9 cellular contexts compared by ENCODE assay signal in genomic region chr19:4866595-4867424, GRCh38. TPM values are rescaled to one million over a fixed set of nuclear protein-coding genes. Genes with fewer than 3 reads are reported as not detected.
DNase-seq lines count a peak whose midpoint lies in the region; ATAC-seq, FAIRE-seq and TF ChIP-seq lines count a peak whose summit lies in the region.
"Had no signal": no experiment of that assay in that cellular context is flagged by ENCODE, and none has a peak within 500 bp of the region (broad histone marks: within the 10 kb centered on the region; RNA-seq: fewer than 3 reads in every experiment).

No MANE protein-coding gene starts in this region.

- no peaks in the 10 kb centered on the region; the same call in 1 of the 2 replicates for H3K4me1 ChIP-seq in ES-I3 (ENCODE audit: insufficient read depth, low read length)
- peaks cover 54% of the 10 kb centered on the region for H3K4me1 ChIP-seq in OCI-LY7 (ENCODE audit: insufficient read depth, low read length, poor library complexity, severe bottlenecking)
- peaks cover 0 to 4% (median 0%) of the 10 kb centered on the region in 3 donors for H3K4me1 ChIP-seq in pancreas

- FAIRE-seq in pancreas (lab: Jason Lieb, UNC): no peak
- FAIRE-seq: TTC549 had no signal

- ATAC-seq in pancreas: peak in 3 of 4 donors; percentile 36 to 39 (median 37)

- CTCF ChIA-PET in OCI-LY7 (lab: Charles Lee; ENCODE audit: unreplicated experiment): no interaction called here

- H3K4me2 ChIP-seq in OCI-LY7 (ENCODE audit: low read length): peak overlapping the region; percentile 92

- H3K9me3 ChIP-seq in ES-I3 (ENCODE audit: control insufficient read depth, insufficient read depth, low read length) (no peaks in the 10 kb centered on the region), OCI-LY7 (ENCODE audit: low read length) (no peaks in the 10 kb centered on the region), pancreas (no peaks in the 10 kb centered on the region)

- no peaks in the 10 kb centered on the region for H3K27me3 ChIP-seq in pancreas

- peak; percentile 63 for DNase-seq in OCI-LY7 (ENCODE audit: low spot score)
- peak; percentile 34 for DNase-seq in activated gamma-delta T cell treated with anti-CD3 and anti-CD28 coated beads, Interleukin-2, amount 50 U/mL, for 16 hours (ENCODE audit: low read depth)
- peak; percentile 70 for DNase-seq in germinal center (ENCODE audit: low spot score)
- peak; percentile 41 to 78 (median 70) for DNase-seq in pancreas
- no peak for DNase-seq in NCI-H524 treated with DMSO at 0.1 percent for 48 hours (lab: John Stamatoyannopoulos, UW)
- DNase-seq in middle frontal gyrus (ENCODE audit: extremely low spot score, low spot score): no peak
- DNase-seq in NCI-H1436 treated with DMSO at 0.1 percent for 48 hours (lab: John Stamatoyannopoulos, UW): no peak

- BruUV-seq in OCI-LY7 (replicated peaks; lab: Mats Ljungman, UMichigan): TSS peak; percentile 82

- TF ChIP-seq CTCF in OCI-LY7 (conservative IDR thresholded peaks at IDR 0.05; ENCODE audit: low read length): no peak; the same call in 1 of the 2 replicates
- no peak for TF ChIP-seq CTCF in pancreas (IDR thresholded peaks at IDR 0.05)

- H3K4me3 ChIP-seq in OCI-LY7 (ENCODE audit: low read depth, low read length, poor library complexity, severe bottlenecking) (peak overlapping the region; percentile 78), pancreas (peak overlapping the region; percentile 44 to 87 (median 66))

- no peaks in the 10 kb centered on the region for H3K36me3 ChIP-seq in ES-I3 (ENCODE audit: insufficient read depth, low read length)
- peaks cover 17% of the 10 kb centered on the region for H3K36me3 ChIP-seq in OCI-LY7 (ENCODE audit: insufficient read depth, low read length)
- H3K36me3 ChIP-seq in pancreas: no peaks in the 10 kb centered on the region

- WGBS in pancreas, 2 donors: 3 to 4% methylated on average over 22 of the region's 22 CpGs

- H3K9me2 ChIP-seq in OCI-LY7 (ENCODE audit: insufficient read depth, low read length): no peaks in the 10 kb centered on the region

- no peaks in the 10 kb centered on the region for H4K20me1 ChIP-seq in OCI-LY7 (ENCODE audit: insufficient read depth, low read length)

- peak overlapping the region; percentile 12; the same call in 1 of the 2 replicates for H2AFZ ChIP-seq in OCI-LY7 (ENCODE audit: low read length)

- intact Hi-C loops in OCI-LY7 (cut with micrococcal nuclease; ENCODE audit: unreplicated experiment): loop anchor here (10.0 kb wide), 1 partner anchor 98 kb away; the partner anchor contains the start of gene KDM4B
- intact Hi-C loops in pancreas (cut with DNase I): no loop called here

- peak overlapping the region; percentile 63 for H3K27ac ChIP-seq in OCI-LY7 (ENCODE audit: low read depth, low read length, poor library complexity, severe bottlenecking)
- H3K27ac ChIP-seq in pancreas: peak overlapping the region; percentile 35 to 82 (median 60)

- peak overlapping the region; percentile 97 for H3K9ac ChIP-seq in ES-I3 (ENCODE audit: low read depth, low read length)

- POLR2A ChIA-PET in OCI-LY7 (lab: Charles Lee): interaction anchor here (0.6 to 1.8 kb wide), 4 partner anchors 9 to 734 kb away, joined by 3 read pairs; no protein-coding TSS in a partner anchor

- H3K79me2 ChIP-seq in OCI-LY7 (ENCODE audit: insufficient read depth, low read depth, low read length): peaks cover 42% of the 10 kb centered on the region

RNA-seq across cellular contexts. Expression of gene PLIN3, which starts 0.7 kb away (rescaled TPM):
- total RNA-seq in OCI-LY7 (2014; rRNA removed; shearing (Covaris generic)): 81.3 and 95.7 TPM in 2 replicates
- 115 TPM in 2 replicates for total RNA-seq in OCI-LY7 (2022)
- 10 to 100 TPM in 5 of 6 donors, 1 to 10 TPM in 1; 9.3 to 27.5 (median 13.0) TPM for total RNA-seq in pancreas
- polyA plus RNA-seq in pancreas: 10 to 100 TPM in 1 of 2 donors, 1 to 10 TPM in 1; 9.6 to 34.2 TPM

RNA-seq across cellular contexts. Expression of gene TICAM1, which starts 35.3 kb away (rescaled TPM):
- 4.9 and 6.8 TPM in 2 replicates for total RNA-seq in OCI-LY7 (2014; rRNA removed; shearing (Covaris generic))
- total RNA-seq in OCI-LY7 (2022) (26.7 and 28.9 TPM in 2 replicates), pancreas (10 to 100 TPM in 1 of 6 donors, 1 to 10 TPM in 5; 4.9 to 14.1 (median 6.4) TPM)
- 10 to 100 TPM; 10.7 to 13.9 TPM for polyA plus RNA-seq in pancreas

RNA-seq across cellular contexts. Expression of gene ARRDC5, which starts 35.9 kb away (rescaled TPM):
- not detected in 2 replicates for total RNA-seq in OCI-LY7 (2014; rRNA removed; shearing (Covaris generic))
- total RNA-seq in OCI-LY7 (2022): not detected in 2 replicates
- under 1 TPM in 3 of 6 donors, not detected in 3; 0.12 to 0.15 (median 0.14) TPM for total RNA-seq in pancreas
- under 1 TPM in 1 of 2 donors, not detected in 1; 0.09 TPM for polyA plus RNA-seq in pancreas

RNA-seq across cellular contexts. Expression of gene UHRF1, which starts 42.5 kb away (rescaled TPM):
- total RNA-seq in OCI-LY7 (2014; rRNA removed; shearing (Covaris generic)): 141 and 155 TPM in 2 replicates
- total RNA-seq in OCI-LY7 (2022): 172 and 186 TPM in 2 replicates
- total RNA-seq in pancreas: 1 to 10 TPM in 3 of 6 donors, under 1 TPM in 3; 0.28 to 1.7 (median 0.96) TPM
- under 1 TPM; 0.45 to 0.84 TPM for polyA plus RNA-seq in pancreas

Comparison
In these comparisons a context has a peak if more than half of its experiments do, and no peak if none do; other contexts are left out.
1. DNase-seq: peak in OCI-LY7 (single experiment), activated gamma-delta T cell treated with anti-CD3 and anti-CD28 coated beads, Interleukin-2, amount 50 U/mL, for 16 hours (single experiment), germinal center (single experiment) and pancreas (6 of 6); none in NCI-H524 treated with DMSO at 0.1 percent for 48 hours (single experiment), middle frontal gyrus (single experiment) and NCI-H1436 treated with DMSO at 0.1 percent for 48 hours (single experiment).